ENCODE assay signal across 8 cellular contexts in genomic region chr16:28193530-28194423, GRCh38. TPM values are rescaled to one million over a fixed set of nuclear protein-coding genes. Genes with fewer than 3 reads are reported as not detected.
DNase-seq lines count a peak whose midpoint lies in the region; ATAC-seq and TF ChIP-seq lines count a peak whose summit lies in the region.

No MANE protein-coding gene starts in this region.

- DNase-seq in DND-41 (no peak), OCI-LY7 (ENCODE audit: low spot score) (no peak), mammary epithelial cell (peak; percentile 50), non-pigmented ciliary epithelial cell (ENCODE audit: low read depth) (peak; percentile 94), NCI-H1105 (lab: John Stamatoyannopoulos, UW) (no peak), NCI-H524 (lab: John Stamatoyannopoulos, UW) (no peak)

- H3K36me3 ChIP-seq in DND-41 (ENCODE audit: insufficient read depth, low read length) (peaks cover 51% of the 10 kb centered on the region), OCI-LY7 (ENCODE audit: insufficient read depth, low read length) (peaks cover 85% of the 10 kb centered on the region), mammary epithelial cell (ENCODE audit: insufficient read depth, low read length) (peaks cover 2% of the 10 kb centered on the region)

- POLR2A ChIA-PET in OCI-LY7 (lab: Charles Lee), result interaction anchor here (2.4 kb wide), 1 partner anchor 16 kb away, joined by 8 read pairs; no protein-coding TSS in a partner anchor

- H2AFZ ChIP-seq in DND-41 (ENCODE audit: low read depth, low read length) (no peak overlapping the region), OCI-LY7 (ENCODE audit: low read length) (no peak overlapping the region), mammary epithelial cell (ENCODE audit: low read depth, low read length) (no peak overlapping the region)

- in situ Hi-C loops in mammary epithelial cell (cut with MboI; ENCODE audit: low sequenced_read_pairs in 2 of 2), result no loop called here

- dilution Hi-C loops in mammary epithelial cell (cut with HindIII; ENCODE audit: low sequenced_read_pairs), result no loop called here

- no peaks in the 10 kb centered on the region for H3K9me2 ChIP-seq in OCI-LY7 (ENCODE audit: insufficient read depth, low read length)

- TF ChIP-seq CTCF in DND-41 (IDR thresholded peaks at IDR 0.05; ENCODE audit: borderline replicate concordance, extremely low read depth, low read length, poor library complexity, severe bottlenecking) (no peak), OCI-LY7 (conservative IDR thresholded peaks at IDR 0.05; ENCODE audit: low read length) (0 out of 2 replicates have a peak, but pooled peaks have one; percentile 1), mammary epithelial cell (conservative IDR thresholded peaks at IDR 0.05 in 1 of 2, IDR thresholded peaks at IDR 0.05 in 1 of 2; ENCODE audit: extremely low read depth in 1 of 2, insufficient read depth in 1 of 2, low read depth in 1 of 2, low read length in 2 of 2) (no peak)

- peaks cover 98% of the 10 kb centered on the region for H3K79me2 ChIP-seq in DND-41 (ENCODE audit: insufficient read depth, low read length)
- H3K79me2 ChIP-seq in OCI-LY7 (ENCODE audit: insufficient read depth, low read depth, low read length), result peaks cover 98% of the 10 kb centered on the region
- peaks cover 96% of the 10 kb centered on the region for H3K79me2 ChIP-seq in mammary epithelial cell (ENCODE audit: insufficient read depth, low read length)

- H3K27me3 ChIP-seq in DND-41 (ENCODE audit: insufficient read depth, low read length, poor library complexity), result no peaks in the 10 kb centered on the region
- no peaks in the 10 kb centered on the region for H3K27me3 ChIP-seq in mammary epithelial cell (ENCODE audit: insufficient read depth, low read length)

- intact Hi-C loops in OCI-LY7 (cut with micrococcal nuclease; ENCODE audit: unreplicated experiment), result no loop called here
- intact Hi-C loops in mammary epithelial cell (cut with micrococcal nuclease), result no loop called here

- H3K4me1 ChIP-seq in DND-41 (ENCODE audit: insufficient read depth, low read length) (no peaks in the 10 kb centered on the region), OCI-LY7 (ENCODE audit: insufficient read depth, low read length, poor library complexity, severe bottlenecking) (peaks cover 35% of the 10 kb centered on the region), mammary epithelial cell (ENCODE audit: insufficient read depth, low read length) (peaks cover 37% of the 10 kb centered on the region)

- H4K20me1 ChIP-seq in DND-41 (ENCODE audit: insufficient read depth, low read length), result peaks cover 70% of the 10 kb centered on the region
- peaks cover 17% of the 10 kb centered on the region for H4K20me1 ChIP-seq in OCI-LY7 (ENCODE audit: insufficient read depth, low read length)
- peaks cover 23% of the 10 kb centered on the region for H4K20me1 ChIP-seq in mammary epithelial cell (ENCODE audit: insufficient read depth, low read length)

- peak; percentile 41; the same call in 1 of the 3 replicates for ATAC-seq in DND-41 (ENCODE audit: insufficient read depth, low read depth)
- peak; percentile 18 for ATAC-seq in GM21737 (IDR thresholded peaks at IDR 0.05; ENCODE audit: unreplicated experiment)
- no peak for ATAC-seq in HG02970 (IDR thresholded peaks at IDR 0.05; ENCODE audit: low FRiP score, unreplicated experiment)

- H3K9ac ChIP-seq in DND-41 (ENCODE audit: low read depth, low read length), result no peak overlapping the region
- H3K9ac ChIP-seq in mammary epithelial cell (ENCODE audit: insufficient read depth, low read length), result no peak overlapping the region

- BruUV-seq in OCI-LY7 (replicated peaks; lab: Mats Ljungman, UMichigan), result no TSS peak
- BruUV-seq in mammary epithelial cell (replicated peaks; lab: Mats Ljungman, UMichigan), result no TSS peak

- H3K4me2 ChIP-seq in DND-41 (ENCODE audit: insufficient read depth, low read length) (no peak overlapping the region), OCI-LY7 (ENCODE audit: low read length) (peak overlapping the region; percentile 35; the same call in 1 of the 2 replicates), mammary epithelial cell (ENCODE audit: insufficient read depth, low read depth, low read length) (peak overlapping the region; percentile 39)

- CTCF ChIA-PET in OCI-LY7 (lab: Charles Lee; ENCODE audit: unreplicated experiment), result no interaction called here
- CTCF ChIA-PET in mammary epithelial cell (lab: Charles Lee; ENCODE audit: low non-redundant PET), result no interaction called here

- H3K4me3 ChIP-seq in DND-41 (ENCODE audit: low read depth in 1 of 2, low read length in 2 of 2) (no peak overlapping the region), OCI-LY7 (ENCODE audit: low read depth, low read length, poor library complexity, severe bottlenecking) (no peak overlapping the region), mammary epithelial cell (replicated peaks in 1 of 3; ENCODE audit: insufficient read depth in 1 of 3, low read depth in 2 of 3, low read length in 3 of 3) (no peak overlapping the region)

- no peak overlapping the region for H3K27ac ChIP-seq in DND-41 (ENCODE audit: low read length)
- H3K27ac ChIP-seq in OCI-LY7 (ENCODE audit: low read depth, low read length, poor library complexity, severe bottlenecking), result peak overlapping the region; percentile 22
- H3K27ac ChIP-seq in mammary epithelial cell (ENCODE audit: insufficient read depth, low read depth, low read length), result no peak overlapping the region

- 75% methylated on average over 14 of the region's 14 CpGs for WGBS in mammary epithelial cell (ENCODE audit: low coverage, missing lambda C conversion rate)

- H3K9me3 ChIP-seq in DND-41 (ENCODE audit: insufficient read depth, low read length, severe bottlenecking) (no peaks in the 10 kb centered on the region), OCI-LY7 (ENCODE audit: low read length) (no peaks in the 10 kb centered on the region), mammary epithelial cell (replicated peaks; ENCODE audit: insufficient read depth, low read length) (no peaks in the 10 kb centered on the region)

RNA-seq across cellular contexts. Expression of gene XPO6, which starts 18.0 kb away (rescaled TPM):
- 110 and 130 TPM in 2 replicates for total RNA-seq in OCI-LY7 (2014; rRNA removed; shearing (Covaris generic))
- 167 and 186 TPM in 2 replicates for total RNA-seq in OCI-LY7 (2022)
- 100 to 1,000 TPM in 1 of 2 donors, 10 to 100 TPM in 1; 81.0 to 166 TPM for total RNA-seq in mammary epithelial cell
- 148 TPM for polyA plus RNA-seq in mammary epithelial cell
- polyA minus RNA-seq in mammary epithelial cell, result 228 TPM

Comparison
In these comparisons a context has a peak if more than half of its experiments do, and no peak if none do; other contexts are left out.
1. DNase-seq: peak in mammary epithelial cell (single experiment) and non-pigmented ciliary epithelial cell (single experiment); none in DND-41 (single experiment), OCI-LY7 (single experiment), NCI-H1105 (single experiment) and NCI-H524 (0 of 2).